Comparison of ENCODE assay signal across 1 cellular context in the genomic region with DNA sequence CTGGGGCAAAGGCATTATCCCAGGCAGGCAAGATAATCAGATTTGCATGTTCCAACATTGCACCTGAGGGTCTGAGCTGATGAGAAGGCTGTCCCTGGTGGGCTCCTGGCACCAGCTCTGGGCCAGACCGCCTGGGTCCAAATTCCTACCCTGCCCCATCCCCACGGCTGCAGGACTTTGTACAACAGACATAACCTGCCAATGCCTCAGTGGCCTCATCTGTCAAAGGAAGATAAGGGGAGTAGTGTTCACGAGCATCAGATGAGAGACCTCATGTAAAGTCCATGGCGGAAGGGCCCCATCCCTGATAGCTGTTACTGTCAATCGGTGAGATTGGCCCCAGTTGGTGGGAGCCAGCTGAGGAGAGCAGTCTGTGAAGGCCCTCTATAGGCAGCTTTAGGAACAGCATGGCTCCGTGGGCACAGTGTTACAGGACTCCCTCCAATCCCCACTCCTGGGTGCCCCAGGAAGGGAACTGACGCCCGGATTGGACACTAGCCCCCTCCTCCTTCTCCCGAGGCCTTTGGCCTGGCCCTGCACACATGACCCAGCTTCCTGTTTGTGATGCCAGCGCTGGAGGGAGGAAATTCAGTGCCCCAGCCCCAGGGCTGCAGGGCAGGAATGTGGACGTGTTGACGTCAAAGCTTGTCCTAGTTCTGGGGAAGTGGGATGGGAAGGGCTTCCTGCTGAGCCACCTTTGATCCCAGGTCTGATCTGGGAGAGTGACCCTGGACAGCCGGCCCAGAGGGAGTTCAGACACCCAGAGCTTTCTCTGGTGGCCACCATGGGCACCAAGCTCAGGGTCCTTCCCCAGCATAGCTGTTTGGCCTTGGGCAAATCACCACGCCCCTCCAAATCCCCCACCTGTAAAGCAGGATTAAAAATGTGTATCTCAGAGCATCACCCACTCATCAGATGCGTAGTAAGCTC.
TF ChIP-seq lines count a peak whose summit lies in the region.

No MANE protein-coding gene starts in this region.

TF ChIP-seq in HepG2, 621 proteins besides CTCF, POLR2A, EP300 and RAD21 (continued from another document and continues in another):
- TF ChIP-seq, protein P1, sequence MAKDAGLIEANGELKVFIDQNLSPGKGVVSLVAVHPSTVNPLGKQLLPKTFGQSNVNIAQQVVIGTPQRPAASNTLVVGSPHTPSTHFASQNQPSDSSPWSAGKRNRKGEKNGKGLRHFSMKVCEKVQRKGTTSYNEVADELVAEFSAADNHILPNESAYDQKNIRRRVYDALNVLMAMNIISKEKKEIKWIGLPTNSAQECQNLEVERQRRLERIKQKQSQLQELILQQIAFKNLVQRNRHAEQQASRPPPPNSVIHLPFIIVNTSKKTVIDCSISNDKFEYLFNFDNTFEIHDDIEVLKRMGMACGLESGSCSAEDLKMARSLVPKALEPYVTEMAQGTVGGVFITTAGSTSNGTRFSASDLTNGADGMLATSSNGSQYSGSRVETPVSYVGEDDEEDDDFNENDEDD (CRISPR knock-in tag; IDR thresholded peaks at IDR 0.05; ENCODE audit: borderline replicate concordance): no peak
- TF ChIP-seq ZSCAN30 (CRISPR knock-in tag; IDR thresholded peaks at IDR 0.05) (no peak), ZNF703 (CRISPR knock-in tag; IDR thresholded peaks at IDR 0.05; ENCODE audit: borderline replicate concordance) (no peak), HMG20A (CRISPR knock-in tag; IDR thresholded peaks at IDR 0.05; ENCODE audit: borderline replicate concordance) (peak; percentile 70; the same call in 1 of the 2 replicates), TCF7 (IDR thresholded peaks at IDR 0.05; ENCODE audit: low read depth) (no peak; the same call in 1 of the 2 replicates), ZNF879 (CRISPR knock-in tag; IDR thresholded peaks at IDR 0.05) (no peak), ATF1 (CRISPR knock-in tag; IDR thresholded peaks at IDR 0.05) (peak; percentile 81), ZNF737 (CRISPR knock-in tag; IDR thresholded peaks at IDR 0.05; ENCODE audit: borderline replicate concordance) (no peak), ZNF660 (CRISPR knock-in tag; IDR thresholded peaks at IDR 0.05; ENCODE audit: borderline replicate concordance, low read depth) (no peak), ZNF501 (CRISPR knock-in tag; IDR thresholded peaks at IDR 0.05) (peak; percentile 76; the same call in 1 of the 2 replicates), JUND (CRISPR knock-in tag; IDR thresholded peaks at IDR 0.05) (no peak), IRX3 (CRISPR knock-in tag; IDR thresholded peaks at IDR 0.05; ENCODE audit: borderline replicate concordance, low read depth) (0 out of 2 replicates have a peak, but pooled peaks have one; percentile 37), ZNF337 (CRISPR knock-in tag; IDR thresholded peaks at IDR 0.05; ENCODE audit: borderline replicate concordance, low read depth) (no peak), KLF9 (CRISPR knock-in tag; IDR thresholded peaks at IDR 0.05; ENCODE audit: low read depth) (no peak), PAF1 (CRISPR knock-in tag; IDR thresholded peaks at IDR 0.05) (no peak), ONECUT2 (CRISPR knock-in tag; IDR thresholded peaks at IDR 0.05) (no peak), ZFP36 (IDR thresholded peaks at IDR 0.05; ENCODE audit: borderline replicate concordance, low read depth, low read length, partially characterized antibody) (no peak), GABPB1 (CRISPR knock-in tag; IDR thresholded peaks at IDR 0.05) (peak; percentile 82), ZNF724P (CRISPR knock-in tag; IDR thresholded peaks at IDR 0.05; ENCODE audit: borderline replicate concordance) (no peak), IRF2 (CRISPR knock-in tag; IDR thresholded peaks at IDR 0.05) (peak; percentile 90), HIVEP1 (CRISPR knock-in tag; IDR thresholded peaks at IDR 0.05) (no peak; the same call in 1 of the 2 replicates), MTA1 (CRISPR knock-in tag; IDR thresholded peaks at IDR 0.05; ENCODE audit: borderline replicate concordance) (peak; percentile 83; the same call in 1 of the 2 replicates), RCOR2 (CRISPR knock-in tag; IDR thresholded peaks at IDR 0.05) (peak; percentile 67; the same call in 1 of the 2 replicates), PAX8 (CRISPR knock-in tag; IDR thresholded peaks at IDR 0.05; ENCODE audit: borderline replicate concordance) (no peak), ZEB1 (IDR thresholded peaks at IDR 0.05; ENCODE audit: insufficient replicate concordance, low read depth) (peak; percentile 28), BRCA1 (CRISPR knock-in tag; IDR thresholded peaks at IDR 0.05) (no peak), ZNF296 (CRISPR knock-in tag; conservative IDR thresholded peaks at IDR 0.05) (peak; percentile 69; the same call in 1 of the 2 replicates), SALL2 (CRISPR knock-in tag; IDR thresholded peaks at IDR 0.05) (0 out of 2 replicates have a peak, but pooled peaks have one; percentile 42), SP5 (CRISPR knock-in tag; IDR thresholded peaks at IDR 0.05; ENCODE audit: borderline replicate concordance, low read depth) (0 out of 2 replicates have a peak, but pooled peaks have one; percentile 34), HNRNPH1 (optimal IDR thresholded peaks at IDR 0.05; ENCODE audit: low read depth, low read length) (no peak), TBL1XR1 (IDR thresholded peaks at IDR 0.05; ENCODE audit: borderline replicate concordance, low read length, partially characterized antibody) (peak; percentile 43), ZNF446 (CRISPR knock-in tag; IDR thresholded peaks at IDR 0.05) (no peak), ZMYM3 (CRISPR knock-in tag; IDR thresholded peaks at IDR 0.05) (peak; percentile 59; the same call in 1 of the 2 replicates), GFI1 (CRISPR knock-in tag; IDR thresholded peaks at IDR 0.05; ENCODE audit: borderline replicate concordance) (peak; percentile 46; the same call in 1 of the 2 replicates), NONO (IDR thresholded peaks at IDR 0.05) (no peak), NONO (CRISPR knock-in tag; conservative IDR thresholded peaks at IDR 0.05) (no peak), MEIS1 (CRISPR knock-in tag; IDR thresholded peaks at IDR 0.05; ENCODE audit: borderline replicate concordance) (0 out of 2 replicates have a peak, but pooled peaks have one; percentile 70), ZNF468 (CRISPR knock-in tag; IDR thresholded peaks at IDR 0.05) (no peak), MATR3 (CRISPR knock-in tag; IDR thresholded peaks at IDR 0.05) (no peak), SRSF9 (IDR thresholded peaks at IDR 0.05; ENCODE audit: borderline replicate concordance, insufficient read depth, low read depth, low read length, poor library complexity, severe bottlenecking) (no peak), ZNF484 (CRISPR knock-in tag; IDR thresholded peaks at IDR 0.05; ENCODE audit: borderline replicate concordance, low read depth) (no peak), REL (CRISPR knock-in tag; conservative IDR thresholded peaks at IDR 0.05) (no peak), MED13 (CRISPR knock-in tag; IDR thresholded peaks at IDR 0.05) (no peak), ZNF333 (CRISPR knock-in tag; IDR thresholded peaks at IDR 0.05; ENCODE audit: borderline replicate concordance) (no peak), ZNF788 (CRISPR knock-in tag; IDR thresholded peaks at IDR 0.05; ENCODE audit: borderline replicate concordance) (peak; percentile 76; the same call in 1 of the 2 replicates), ZC3H4 (CRISPR knock-in tag; IDR thresholded peaks at IDR 0.05; ENCODE audit: borderline replicate concordance) (no peak), ARID2 (CRISPR knock-in tag; IDR thresholded peaks at IDR 0.05; ENCODE audit: borderline replicate concordance) (no peak), FIP1L1 (IDR thresholded peaks at IDR 0.05; ENCODE audit: borderline replicate concordance, insufficient read depth, low read depth, low read length) (no peak), ZNF343 (CRISPR knock-in tag; IDR thresholded peaks at IDR 0.05) (no peak), HOXA7 (CRISPR knock-in tag; IDR thresholded peaks at IDR 0.05) (no peak), GATAD2A (CRISPR knock-in tag; IDR thresholded peaks at IDR 0.05) (peak; percentile 87), ZNF570 (CRISPR knock-in tag; IDR thresholded peaks at IDR 0.05; ENCODE audit: borderline replicate concordance) (no peak), TAF15 (IDR thresholded peaks at IDR 0.05; ENCODE audit: low read depth, low read length, poor library complexity, severe bottlenecking) (no peak), ZNF572 (CRISPR knock-in tag; IDR thresholded peaks at IDR 0.05) (peak; percentile 35; the same call in 1 of the 2 replicates), NCOA5 (CRISPR knock-in tag; IDR thresholded peaks at IDR 0.05) (no peak), NFE2L2 (IDR thresholded peaks at IDR 0.05; ENCODE audit: low read length) (no peak), ZNF256 (CRISPR knock-in tag; conservative IDR thresholded peaks at IDR 0.05) (no peak), FOXK2 (IDR thresholded peaks at IDR 0.05) (peak; percentile 39; the same call in 1 of the 2 replicates), LCORL (IDR thresholded peaks at IDR 0.05) (no peak), LCORL (CRISPR knock-in tag; IDR thresholded peaks at IDR 0.05) (peak; percentile 96), MTF1 (CRISPR knock-in tag; IDR thresholded peaks at IDR 0.05) (no peak), SMAD1 (CRISPR knock-in tag; IDR thresholded peaks at IDR 0.05; ENCODE audit: borderline replicate concordance, low read depth) (0 out of 2 replicates have a peak, but pooled peaks have one; percentile 29), ZNF558 (CRISPR knock-in tag; IDR thresholded peaks at IDR 0.05; ENCODE audit: borderline replicate concordance) (0 out of 2 replicates have a peak, but pooled peaks have one; percentile 49), NFATC3 (CRISPR knock-in tag; IDR thresholded peaks at IDR 0.05) (no peak), ZNF746 (CRISPR knock-in tag; IDR thresholded peaks at IDR 0.05) (peak; percentile 70; the same call in 1 of the 2 replicates), ZNF180 (CRISPR knock-in tag; IDR thresholded peaks at IDR 0.05; ENCODE audit: borderline replicate concordance, low read depth) (no peak), SAFB2 (CRISPR knock-in tag; IDR thresholded peaks at IDR 0.05; ENCODE audit: borderline replicate concordance, low read depth) (peak; percentile 90; the same call in 1 of the 2 replicates), EHMT2 (IDR thresholded peaks at IDR 0.05; ENCODE audit: borderline replicate concordance, low read depth, low read length) (no peak), GABPA (IDR thresholded peaks at IDR 0.05; ENCODE audit: low read depth, low read length) (peak; percentile 23; the same call in 1 of the 2 replicates), GABPA (CRISPR knock-in tag; IDR thresholded peaks at IDR 0.05; ENCODE audit: low read depth) (peak; percentile 87)
- TF ChIP-seq, protein P2, sequence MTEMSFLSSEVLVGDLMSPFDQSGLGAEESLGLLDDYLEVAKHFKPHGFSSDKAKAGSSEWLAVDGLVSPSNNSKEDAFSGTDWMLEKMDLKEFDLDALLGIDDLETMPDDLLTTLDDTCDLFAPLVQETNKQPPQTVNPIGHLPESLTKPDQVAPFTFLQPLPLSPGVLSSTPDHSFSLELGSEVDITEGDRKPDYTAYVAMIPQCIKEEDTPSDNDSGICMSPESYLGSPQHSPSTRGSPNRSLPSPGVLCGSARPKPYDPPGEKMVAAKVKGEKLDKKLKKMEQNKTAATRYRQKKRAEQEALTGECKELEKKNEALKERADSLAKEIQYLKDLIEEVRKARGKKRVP (CRISPR knock-in tag; IDR thresholded peaks at IDR 0.05): no peak
- TF ChIP-seq, protein P3, sequence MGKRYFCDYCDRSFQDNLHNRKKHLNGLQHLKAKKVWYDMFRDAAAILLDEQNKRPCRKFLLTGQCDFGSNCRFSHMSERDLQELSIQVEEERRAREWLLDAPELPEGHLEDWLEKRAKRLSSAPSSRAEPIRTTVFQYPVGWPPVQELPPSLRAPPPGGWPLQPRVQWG (CRISPR knock-in tag; IDR thresholded peaks at IDR 0.05; ENCODE audit: borderline replicate concordance, low read depth): no peak
- TF ChIP-seq, protein P4, sequence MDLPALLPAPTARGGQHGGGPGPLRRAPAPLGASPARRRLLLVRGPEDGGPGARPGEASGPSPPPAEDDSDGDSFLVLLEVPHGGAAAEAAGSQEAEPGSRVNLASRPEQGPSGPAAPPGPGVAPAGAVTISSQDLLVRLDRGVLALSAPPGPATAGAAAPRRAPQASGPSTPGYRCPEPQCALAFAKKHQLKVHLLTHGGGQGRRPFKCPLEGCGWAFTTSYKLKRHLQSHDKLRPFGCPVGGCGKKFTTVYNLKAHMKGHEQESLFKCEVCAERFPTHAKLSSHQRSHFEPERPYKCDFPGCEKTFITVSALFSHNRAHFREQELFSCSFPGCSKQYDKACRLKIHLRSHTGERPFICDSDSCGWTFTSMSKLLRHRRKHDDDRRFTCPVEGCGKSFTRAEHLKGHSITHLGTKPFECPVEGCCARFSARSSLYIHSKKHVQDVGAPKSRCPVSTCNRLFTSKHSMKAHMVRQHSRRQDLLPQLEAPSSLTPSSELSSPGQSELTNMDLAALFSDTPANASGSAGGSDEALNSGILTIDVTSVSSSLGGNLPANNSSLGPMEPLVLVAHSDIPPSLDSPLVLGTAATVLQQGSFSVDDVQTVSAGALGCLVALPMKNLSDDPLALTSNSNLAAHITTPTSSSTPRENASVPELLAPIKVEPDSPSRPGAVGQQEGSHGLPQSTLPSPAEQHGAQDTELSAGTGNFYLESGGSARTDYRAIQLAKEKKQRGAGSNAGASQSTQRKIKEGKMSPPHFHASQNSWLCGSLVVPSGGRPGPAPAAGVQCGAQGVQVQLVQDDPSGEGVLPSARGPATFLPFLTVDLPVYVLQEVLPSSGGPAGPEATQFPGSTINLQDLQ (CRISPR knock-in tag; IDR thresholded peaks at IDR 0.05): no peak
- TF ChIP-seq, protein P5, sequence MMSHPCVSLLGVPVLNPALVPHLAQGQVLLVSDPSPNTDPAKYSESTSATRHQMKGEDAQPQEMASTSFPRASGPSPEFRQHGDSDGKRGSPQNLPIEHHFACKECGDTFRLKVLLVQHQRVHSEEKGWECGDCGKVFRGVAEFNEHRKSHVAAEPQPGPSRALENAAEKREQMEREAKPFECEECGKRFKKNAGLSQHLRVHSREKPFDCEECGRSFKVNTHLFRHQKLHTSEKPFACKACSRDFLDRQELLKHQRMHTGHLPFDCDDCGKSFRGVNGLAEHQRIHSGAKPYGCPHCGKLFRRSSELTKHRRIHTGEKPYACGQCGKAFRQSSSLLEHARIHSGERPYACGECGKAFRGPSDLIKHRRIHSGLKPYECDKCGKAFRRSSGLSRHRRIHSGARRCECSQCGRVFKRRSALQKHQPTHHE (CRISPR knock-in tag; IDR thresholded peaks at IDR 0.05; ENCODE audit: borderline replicate concordance): no peak; the same call in 1 of the 2 replicates
- TF ChIP-seq, protein P6, sequence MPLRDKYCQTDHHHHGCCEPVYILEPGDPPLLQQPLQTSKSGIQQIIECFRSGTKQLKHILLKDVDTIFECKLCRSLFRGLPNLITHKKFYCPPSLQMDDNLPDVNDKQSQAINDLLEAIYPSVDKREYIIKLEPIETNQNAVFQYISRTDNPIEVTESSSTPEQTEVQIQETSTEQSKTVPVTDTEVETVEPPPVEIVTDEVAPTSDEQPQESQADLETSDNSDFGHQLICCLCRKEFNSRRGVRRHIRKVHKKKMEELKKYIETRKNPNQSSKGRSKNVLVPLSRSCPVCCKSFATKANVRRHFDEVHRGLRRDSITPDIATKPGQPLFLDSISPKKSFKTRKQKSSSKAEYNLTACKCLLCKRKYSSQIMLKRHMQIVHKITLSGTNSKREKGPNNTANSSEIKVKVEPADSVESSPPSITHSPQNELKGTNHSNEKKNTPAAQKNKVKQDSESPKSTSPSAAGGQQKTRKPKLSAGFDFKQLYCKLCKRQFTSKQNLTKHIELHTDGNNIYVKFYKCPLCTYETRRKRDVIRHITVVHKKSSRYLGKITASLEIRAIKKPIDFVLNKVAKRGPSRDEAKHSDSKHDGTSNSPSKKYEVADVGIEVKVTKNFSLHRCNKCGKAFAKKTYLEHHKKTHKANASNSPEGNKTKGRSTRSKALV (CRISPR knock-in tag; IDR thresholded peaks at IDR 0.05): no peak
